Comparison of ENCODE assay signal across 1 cellular context in genomic region chr2:120293123-120293990, GRCh38.
TF ChIP-seq lines count a peak whose summit lies in the region.

No MANE protein-coding gene starts in this region.

TF ChIP-seq in HepG2, 621 proteins besides CTCF, POLR2A, EP300 and RAD21:
- TF ChIP-seq ZNF354B (CRISPR knock-in tag; IDR thresholded peaks at IDR 0.05) (no peak), CHD2 (IDR thresholded peaks at IDR 0.05; ENCODE audit: low read depth, low read length) (no peak), PREB (CRISPR knock-in tag; IDR thresholded peaks at IDR 0.05) (no peak), SP5 (CRISPR knock-in tag; IDR thresholded peaks at IDR 0.05; ENCODE audit: borderline replicate concordance, low read depth) (no peak), E2F5 (CRISPR knock-in tag; conservative IDR thresholded peaks at IDR 0.05) (no peak), ZNF891 (CRISPR knock-in tag; IDR thresholded peaks at IDR 0.05) (no peak), ZBTB39 (CRISPR knock-in tag; IDR thresholded peaks at IDR 0.05) (no peak), ZNF280D (CRISPR knock-in tag; IDR thresholded peaks at IDR 0.05) (no peak), ELF1 (CRISPR knock-in tag; IDR thresholded peaks at IDR 0.05) (no peak), ZNF12 (CRISPR knock-in tag; IDR thresholded peaks at IDR 0.05) (no peak), BRF2 (CRISPR knock-in tag; IDR thresholded peaks at IDR 0.05) (no peak), BRD4 (CRISPR knock-in tag; IDR thresholded peaks at IDR 0.05) (no peak), REPIN1 (CRISPR knock-in tag; IDR thresholded peaks at IDR 0.05; ENCODE audit: borderline replicate concordance, low read depth) (no peak), CEBPZ (IDR thresholded peaks at IDR 0.05; ENCODE audit: low read length) (no peak), ZNF121 (CRISPR knock-in tag; IDR thresholded peaks at IDR 0.05) (no peak), ZNF550 (CRISPR knock-in tag; IDR thresholded peaks at IDR 0.05; ENCODE audit: borderline replicate concordance) (no peak), DMTF1 (CRISPR knock-in tag; IDR thresholded peaks at IDR 0.05) (no peak), STAT6 (CRISPR knock-in tag; IDR thresholded peaks at IDR 0.05; ENCODE audit: borderline replicate concordance) (no peak), KMT2A (CRISPR knock-in tag; IDR thresholded peaks at IDR 0.05) (no peak), SCMH1 (CRISPR knock-in tag; IDR thresholded peaks at IDR 0.05; ENCODE audit: borderline replicate concordance) (no peak)
